Comparison of ENCODE assay signal across 1 cellular context in the genomic region with DNA sequence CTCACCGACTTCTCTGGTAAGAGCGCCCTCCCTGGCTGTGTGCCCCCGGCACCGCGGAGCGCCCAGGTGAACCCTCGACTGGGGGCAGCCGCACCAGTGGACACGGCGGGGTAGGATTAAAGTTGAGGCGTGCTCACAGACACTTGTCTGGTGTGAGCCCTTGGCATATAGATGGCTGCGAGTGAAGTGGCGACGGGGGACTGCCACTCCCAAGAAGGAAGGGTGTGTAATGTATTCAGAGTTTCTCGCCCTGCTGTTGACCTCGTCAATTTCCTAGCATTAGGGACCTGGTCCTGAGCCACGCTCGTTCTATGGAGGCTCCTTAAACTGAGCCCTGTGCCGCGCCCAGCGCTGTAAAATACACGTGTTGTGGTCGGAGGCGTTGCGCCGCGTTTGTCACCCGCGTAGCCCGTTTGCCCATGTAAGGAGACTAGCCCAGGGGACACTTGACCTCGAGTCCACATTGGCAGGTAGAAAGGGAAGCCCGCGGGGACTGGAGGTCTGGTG.
TF ChIP-seq lines count a peak whose summit lies in the region.

No MANE protein-coding gene starts in this region.

TF ChIP-seq in HepG2, 621 proteins besides CTCF, POLR2A, EP300 and RAD21:
- no peak for TF ChIP-seq ZNF850 (CRISPR knock-in tag; conservative IDR thresholded peaks at IDR 0.05)
- TF ChIP-seq DPF2 (CRISPR knock-in tag; IDR thresholded peaks at IDR 0.05; ENCODE audit: borderline replicate concordance, low read depth), result no peak
- no peak for TF ChIP-seq ZIK1 (CRISPR knock-in tag; IDR thresholded peaks at IDR 0.05; ENCODE audit: borderline replicate concordance, low read depth)
- TF ChIP-seq, protein P1, sequence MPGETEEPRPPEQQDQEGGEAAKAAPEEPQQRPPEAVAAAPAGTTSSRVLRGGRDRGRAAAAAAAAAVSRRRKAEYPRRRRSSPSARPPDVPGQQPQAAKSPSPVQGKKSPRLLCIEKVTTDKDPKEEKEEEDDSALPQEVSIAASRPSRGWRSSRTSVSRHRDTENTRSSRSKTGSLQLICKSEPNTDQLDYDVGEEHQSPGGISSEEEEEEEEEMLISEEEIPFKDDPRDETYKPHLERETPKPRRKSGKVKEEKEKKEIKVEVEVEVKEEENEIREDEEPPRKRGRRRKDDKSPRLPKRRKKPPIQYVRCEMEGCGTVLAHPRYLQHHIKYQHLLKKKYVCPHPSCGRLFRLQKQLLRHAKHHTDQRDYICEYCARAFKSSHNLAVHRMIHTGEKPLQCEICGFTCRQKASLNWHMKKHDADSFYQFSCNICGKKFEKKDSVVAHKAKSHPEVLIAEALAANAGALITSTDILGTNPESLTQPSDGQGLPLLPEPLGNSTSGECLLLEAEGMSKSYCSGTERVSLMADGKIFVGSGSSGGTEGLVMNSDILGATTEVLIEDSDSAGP (CRISPR knock-in tag; IDR thresholded peaks at IDR 0.05; ENCODE audit: borderline replicate concordance), result 0 out of 2 replicates have a peak, but pooled peaks have one; percentile 6
- TF ChIP-seq, protein P2, sequence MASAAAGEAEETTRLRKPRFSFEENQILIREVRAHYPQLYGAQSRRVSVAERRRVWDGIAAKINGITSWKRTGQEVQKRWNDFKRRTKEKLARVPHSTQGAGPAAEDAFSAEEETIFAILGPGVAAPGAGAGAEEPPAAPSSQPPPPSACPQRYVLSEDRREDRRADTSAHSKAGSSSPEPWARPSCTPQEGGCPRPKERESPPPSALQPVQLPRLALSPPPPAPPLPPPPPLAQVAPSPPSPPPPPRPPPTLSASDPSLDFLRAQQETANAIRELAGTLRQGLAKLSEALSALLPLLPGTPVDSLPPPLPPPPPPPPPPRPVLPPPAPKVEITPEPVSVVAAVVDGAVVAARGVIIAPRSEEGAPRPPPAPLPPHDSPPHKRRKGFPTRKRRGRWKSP (CRISPR knock-in tag; IDR thresholded peaks at IDR 0.05), result peak; percentile 52; the same call in 1 of the 2 replicates
- no peak for TF ChIP-seq MEF2D (CRISPR knock-in tag; IDR thresholded peaks at IDR 0.05)
- TF ChIP-seq, protein P3, sequence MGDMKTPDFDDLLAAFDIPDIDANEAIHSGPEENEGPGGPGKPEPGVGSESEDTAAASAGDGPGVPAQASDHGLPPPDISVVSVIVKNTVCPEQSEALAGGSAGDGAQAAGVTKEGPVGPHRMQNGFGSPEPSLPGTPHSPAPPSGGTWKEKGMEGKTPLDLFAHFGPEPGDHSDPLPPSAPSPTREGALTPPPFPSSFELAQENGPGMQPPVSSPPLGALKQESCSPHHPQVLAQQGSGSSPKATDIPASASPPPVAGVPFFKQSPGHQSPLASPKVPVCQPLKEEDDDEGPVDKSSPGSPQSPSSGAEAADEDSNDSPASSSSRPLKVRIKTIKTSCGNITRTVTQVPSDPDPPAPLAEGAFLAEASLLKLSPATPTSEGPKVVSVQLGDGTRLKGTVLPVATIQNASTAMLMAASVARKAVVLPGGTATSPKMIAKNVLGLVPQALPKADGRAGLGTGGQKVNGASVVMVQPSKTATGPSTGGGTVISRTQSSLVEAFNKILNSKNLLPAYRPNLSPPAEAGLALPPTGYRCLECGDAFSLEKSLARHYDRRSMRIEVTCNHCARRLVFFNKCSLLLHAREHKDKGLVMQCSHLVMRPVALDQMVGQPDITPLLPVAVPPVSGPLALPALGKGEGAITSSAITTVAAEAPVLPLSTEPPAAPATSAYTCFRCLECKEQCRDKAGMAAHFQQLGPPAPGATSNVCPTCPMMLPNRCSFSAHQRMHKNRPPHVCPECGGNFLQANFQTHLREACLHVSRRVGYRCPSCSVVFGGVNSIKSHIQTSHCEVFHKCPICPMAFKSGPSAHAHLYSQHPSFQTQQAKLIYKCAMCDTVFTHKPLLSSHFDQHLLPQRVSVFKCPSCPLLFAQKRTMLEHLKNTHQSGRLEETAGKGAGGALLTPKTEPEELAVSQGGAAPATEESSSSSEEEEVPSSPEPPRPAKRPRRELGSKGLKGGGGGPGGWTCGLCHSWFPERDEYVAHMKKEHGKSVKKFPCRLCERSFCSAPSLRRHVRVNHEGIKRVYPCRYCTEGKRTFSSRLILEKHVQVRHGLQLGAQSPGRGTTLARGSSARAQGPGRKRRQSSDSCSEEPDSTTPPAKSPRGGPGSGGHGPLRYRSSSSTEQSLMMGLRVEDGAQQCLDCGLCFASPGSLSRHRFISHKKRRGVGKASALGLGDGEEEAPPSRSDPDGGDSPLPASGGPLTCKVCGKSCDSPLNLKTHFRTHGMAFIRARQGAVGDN (CRISPR knock-in tag; IDR thresholded peaks at IDR 0.05), result peak; percentile 65
- TF ChIP-seq KDM5B (CRISPR knock-in tag; IDR thresholded peaks at IDR 0.05; ENCODE audit: borderline replicate concordance), result peak; percentile 50; the same call in 1 of the 2 replicates
- TF ChIP-seq FOXM1 (CRISPR knock-in tag; IDR thresholded peaks at IDR 0.05), result no peak
- 0 out of 2 replicates have a peak, but pooled peaks have one; percentile 18 for TF ChIP-seq RXRA (CRISPR knock-in tag; IDR thresholded peaks at IDR 0.05)
- TF ChIP-seq, protein P4, sequence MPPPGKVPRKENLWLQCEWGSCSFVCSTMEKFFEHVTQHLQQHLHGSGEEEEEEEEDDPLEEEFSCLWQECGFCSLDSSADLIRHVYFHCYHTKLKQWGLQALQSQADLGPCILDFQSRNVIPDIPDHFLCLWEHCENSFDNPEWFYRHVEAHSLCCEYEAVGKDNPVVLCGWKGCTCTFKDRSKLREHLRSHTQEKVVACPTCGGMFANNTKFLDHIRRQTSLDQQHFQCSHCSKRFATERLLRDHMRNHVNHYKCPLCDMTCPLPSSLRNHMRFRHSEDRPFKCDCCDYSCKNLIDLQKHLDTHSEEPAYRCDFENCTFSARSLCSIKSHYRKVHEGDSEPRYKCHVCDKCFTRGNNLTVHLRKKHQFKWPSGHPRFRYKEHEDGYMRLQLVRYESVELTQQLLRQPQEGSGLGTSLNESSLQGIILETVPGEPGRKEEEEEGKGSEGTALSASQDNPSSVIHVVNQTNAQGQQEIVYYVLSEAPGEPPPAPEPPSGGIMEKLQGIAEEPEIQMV (CRISPR knock-in tag; IDR thresholded peaks at IDR 0.05; ENCODE audit: low read depth), result 0 out of 2 replicates have a peak, but pooled peaks have one; percentile 25
- TF ChIP-seq STAG1 (CRISPR knock-in tag; IDR thresholded peaks at IDR 0.05), result peak; percentile 22; the same call in 1 of the 2 replicates
- TF ChIP-seq, protein P5, sequence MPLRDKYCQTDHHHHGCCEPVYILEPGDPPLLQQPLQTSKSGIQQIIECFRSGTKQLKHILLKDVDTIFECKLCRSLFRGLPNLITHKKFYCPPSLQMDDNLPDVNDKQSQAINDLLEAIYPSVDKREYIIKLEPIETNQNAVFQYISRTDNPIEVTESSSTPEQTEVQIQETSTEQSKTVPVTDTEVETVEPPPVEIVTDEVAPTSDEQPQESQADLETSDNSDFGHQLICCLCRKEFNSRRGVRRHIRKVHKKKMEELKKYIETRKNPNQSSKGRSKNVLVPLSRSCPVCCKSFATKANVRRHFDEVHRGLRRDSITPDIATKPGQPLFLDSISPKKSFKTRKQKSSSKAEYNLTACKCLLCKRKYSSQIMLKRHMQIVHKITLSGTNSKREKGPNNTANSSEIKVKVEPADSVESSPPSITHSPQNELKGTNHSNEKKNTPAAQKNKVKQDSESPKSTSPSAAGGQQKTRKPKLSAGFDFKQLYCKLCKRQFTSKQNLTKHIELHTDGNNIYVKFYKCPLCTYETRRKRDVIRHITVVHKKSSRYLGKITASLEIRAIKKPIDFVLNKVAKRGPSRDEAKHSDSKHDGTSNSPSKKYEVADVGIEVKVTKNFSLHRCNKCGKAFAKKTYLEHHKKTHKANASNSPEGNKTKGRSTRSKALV (CRISPR knock-in tag; IDR thresholded peaks at IDR 0.05), result peak; percentile 95
- peak; percentile 48; the same call in 1 of the 2 replicates for TF ChIP-seq MTF2 (CRISPR knock-in tag; IDR thresholded peaks at IDR 0.05; ENCODE audit: borderline replicate concordance)
- TF ChIP-seq, protein P6, sequence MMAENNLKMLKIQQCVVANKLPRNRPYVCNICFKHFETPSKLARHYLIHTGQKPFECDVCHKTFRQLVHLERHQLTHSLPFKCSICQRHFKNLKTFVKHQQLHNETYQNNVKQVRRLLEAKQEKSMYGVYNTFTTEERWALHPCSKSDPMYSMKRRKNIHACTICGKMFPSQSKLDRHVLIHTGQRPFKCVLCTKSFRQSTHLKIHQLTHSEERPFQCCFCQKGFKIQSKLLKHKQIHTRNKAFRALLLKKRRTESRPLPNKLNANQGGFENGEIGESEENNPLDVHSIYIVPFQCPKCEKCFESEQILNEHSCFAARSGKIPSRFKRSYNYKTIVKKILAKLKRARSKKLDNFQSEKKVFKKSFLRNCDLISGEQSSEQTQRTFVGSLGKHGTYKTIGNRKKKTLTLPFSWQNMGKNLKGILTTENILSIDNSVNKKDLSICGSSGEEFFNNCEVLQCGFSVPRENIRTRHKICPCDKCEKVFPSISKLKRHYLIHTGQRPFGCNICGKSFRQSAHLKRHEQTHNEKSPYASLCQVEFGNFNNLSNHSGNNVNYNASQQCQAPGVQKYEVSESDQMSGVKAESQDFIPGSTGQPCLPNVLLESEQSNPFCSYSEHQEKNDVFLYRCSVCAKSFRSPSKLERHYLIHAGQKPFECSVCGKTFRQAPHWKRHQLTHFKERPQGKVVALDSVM (CRISPR knock-in tag; IDR thresholded peaks at IDR 0.05), result no peak
- TF ChIP-seq ZSCAN25 (CRISPR knock-in tag; IDR thresholded peaks at IDR 0.05), result 0 out of 2 replicates have a peak, but pooled peaks have one; percentile 12
- TF ChIP-seq ZNF772 (CRISPR knock-in tag; IDR thresholded peaks at IDR 0.05), result 0 out of 2 replicates have a peak, but pooled peaks have one; percentile 3
- TF ChIP-seq HNRNPLL (IDR thresholded peaks at IDR 0.05; ENCODE audit: low read depth, low read length, poor library complexity, severe bottlenecking), result peak; percentile 24
- TF ChIP-seq, protein P7, sequence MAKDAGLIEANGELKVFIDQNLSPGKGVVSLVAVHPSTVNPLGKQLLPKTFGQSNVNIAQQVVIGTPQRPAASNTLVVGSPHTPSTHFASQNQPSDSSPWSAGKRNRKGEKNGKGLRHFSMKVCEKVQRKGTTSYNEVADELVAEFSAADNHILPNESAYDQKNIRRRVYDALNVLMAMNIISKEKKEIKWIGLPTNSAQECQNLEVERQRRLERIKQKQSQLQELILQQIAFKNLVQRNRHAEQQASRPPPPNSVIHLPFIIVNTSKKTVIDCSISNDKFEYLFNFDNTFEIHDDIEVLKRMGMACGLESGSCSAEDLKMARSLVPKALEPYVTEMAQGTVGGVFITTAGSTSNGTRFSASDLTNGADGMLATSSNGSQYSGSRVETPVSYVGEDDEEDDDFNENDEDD (CRISPR knock-in tag; IDR thresholded peaks at IDR 0.05; ENCODE audit: borderline replicate concordance), result 0 out of 2 replicates have a peak, but pooled peaks have one; percentile 4
- 0 out of 2 replicates have a peak, but pooled peaks have one; percentile 34 for TF ChIP-seq HIVEP1 (CRISPR knock-in tag; IDR thresholded peaks at IDR 0.05)
- TF ChIP-seq ARHGAP35 (CRISPR knock-in tag; IDR thresholded peaks at IDR 0.05; ENCODE audit: borderline replicate concordance), result no peak
- TF ChIP-seq SRSF1 (optimal IDR thresholded peaks at IDR 0.05; ENCODE audit: low read depth, low read length), result peak; percentile 23
- TF ChIP-seq HNRNPL (IDR thresholded peaks at IDR 0.05; ENCODE audit: low read depth, low read length), result 0 out of 2 replicates have a peak, but pooled peaks have one; percentile 25
- peak; percentile 5; the same call in 1 of the 2 replicates for TF ChIP-seq SALL1 (CRISPR knock-in tag; IDR thresholded peaks at IDR 0.05)
